1 cellular context compared by ENCODE assay signal in the genomic region with DNA sequence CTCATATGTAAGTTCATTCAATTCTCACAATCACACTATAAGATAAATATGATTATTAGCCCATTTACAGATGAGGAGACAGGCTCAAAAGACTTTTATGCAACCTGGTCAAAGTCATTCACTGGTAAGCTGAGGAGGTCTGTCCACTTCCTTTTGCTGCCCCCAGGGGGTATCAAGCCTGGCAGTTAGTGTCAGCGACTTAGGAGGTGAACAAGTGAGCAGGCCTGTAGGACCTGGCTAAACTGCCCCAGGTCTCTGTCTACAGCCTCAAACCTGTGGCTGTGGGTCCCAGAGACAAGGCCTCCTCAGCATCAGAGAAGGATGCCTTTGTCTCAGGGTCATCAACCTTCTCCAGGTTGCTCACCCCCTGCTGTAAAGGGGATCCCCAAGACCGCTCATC.
TF ChIP-seq lines count a peak whose summit lies in the region.

No MANE protein-coding gene starts in this region.

TF ChIP-seq in SK-N-SH, 30 proteins besides CTCF, POLR2A, EP300 and RAD21:
- TF ChIP-seq YY1 (IDR thresholded peaks at IDR 0.05; ENCODE audit: low read depth), result no peak
- no peak for TF ChIP-seq GABPA (IDR thresholded peaks at IDR 0.05; ENCODE audit: low read depth)
- no peak for TF ChIP-seq MEF2A (IDR thresholded peaks at IDR 0.05; ENCODE audit: borderline replicate concordance, low read depth)
- TF ChIP-seq TCF12 (IDR thresholded peaks at IDR 0.05), result no peak
- TF ChIP-seq SIN3A (IDR thresholded peaks at IDR 0.05; ENCODE audit: borderline replicate concordance, low read depth, low read length), result no peak
- no peak for TF ChIP-seq FOXJ3 (CRISPR knock-in tag; IDR thresholded peaks at IDR 0.05)
- no peak for TF ChIP-seq RFX5 (IDR thresholded peaks at IDR 0.05; ENCODE audit: low read length)
- no peak for TF ChIP-seq ELF1 (IDR thresholded peaks at IDR 0.05)
- TF ChIP-seq, protein P1, sequence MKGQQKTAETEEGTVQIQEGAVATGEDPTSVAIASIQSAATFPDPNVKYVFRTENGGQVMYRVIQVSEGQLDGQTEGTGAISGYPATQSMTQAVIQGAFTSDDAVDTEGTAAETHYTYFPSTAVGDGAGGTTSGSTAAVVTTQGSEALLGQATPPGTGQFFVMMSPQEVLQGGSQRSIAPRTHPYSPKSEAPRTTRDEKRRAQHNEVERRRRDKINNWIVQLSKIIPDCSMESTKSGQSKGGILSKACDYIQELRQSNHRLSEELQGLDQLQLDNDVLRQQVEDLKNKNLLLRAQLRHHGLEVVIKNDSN (IDR thresholded peaks at IDR 0.05; ENCODE audit: borderline replicate concordance, low read depth), result no peak
- no peak for TF ChIP-seq EZH2phosphoT487 (IDR thresholded peaks at IDR 0.05; ENCODE audit: borderline replicate concordance, low read depth)
- TF ChIP-seq, protein P2, sequence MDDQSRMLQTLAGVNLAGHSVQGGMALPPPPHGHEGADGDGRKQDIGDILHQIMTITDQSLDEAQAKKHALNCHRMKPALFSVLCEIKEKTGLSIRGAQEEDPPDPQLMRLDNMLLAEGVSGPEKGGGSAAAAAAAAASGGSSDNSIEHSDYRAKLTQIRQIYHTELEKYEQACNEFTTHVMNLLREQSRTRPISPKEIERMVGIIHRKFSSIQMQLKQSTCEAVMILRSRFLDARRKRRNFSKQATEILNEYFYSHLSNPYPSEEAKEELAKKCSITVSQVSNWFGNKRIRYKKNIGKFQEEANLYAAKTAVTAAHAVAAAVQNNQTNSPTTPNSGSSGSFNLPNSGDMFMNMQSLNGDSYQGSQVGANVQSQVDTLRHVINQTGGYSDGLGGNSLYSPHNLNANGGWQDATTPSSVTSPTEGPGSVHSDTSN (IDR thresholded peaks at IDR 0.05), result no peak
- no peak for TF ChIP-seq SMC3 (IDR thresholded peaks at IDR 0.05; ENCODE audit: low read depth, low read length)
- TF ChIP-seq NRF1 (IDR thresholded peaks at IDR 0.05; ENCODE audit: low read depth, low read length), result no peak
- TF ChIP-seq JUND (IDR thresholded peaks at IDR 0.05), result no peak
TF ChIP-seq in SK-N-SH: peak in this region for 0.
